ENCODE assay signal across 1 cellular context in genomic region chr2:137942785-137943034, GRCh38.
TF ChIP-seq lines count a peak whose summit lies in the region.

No MANE protein-coding gene starts in this region.

TF ChIP-seq in HepG2, 621 proteins besides CTCF, POLR2A, EP300 and RAD21 (continued from another document and continues in another):
- TF ChIP-seq, protein P1, sequence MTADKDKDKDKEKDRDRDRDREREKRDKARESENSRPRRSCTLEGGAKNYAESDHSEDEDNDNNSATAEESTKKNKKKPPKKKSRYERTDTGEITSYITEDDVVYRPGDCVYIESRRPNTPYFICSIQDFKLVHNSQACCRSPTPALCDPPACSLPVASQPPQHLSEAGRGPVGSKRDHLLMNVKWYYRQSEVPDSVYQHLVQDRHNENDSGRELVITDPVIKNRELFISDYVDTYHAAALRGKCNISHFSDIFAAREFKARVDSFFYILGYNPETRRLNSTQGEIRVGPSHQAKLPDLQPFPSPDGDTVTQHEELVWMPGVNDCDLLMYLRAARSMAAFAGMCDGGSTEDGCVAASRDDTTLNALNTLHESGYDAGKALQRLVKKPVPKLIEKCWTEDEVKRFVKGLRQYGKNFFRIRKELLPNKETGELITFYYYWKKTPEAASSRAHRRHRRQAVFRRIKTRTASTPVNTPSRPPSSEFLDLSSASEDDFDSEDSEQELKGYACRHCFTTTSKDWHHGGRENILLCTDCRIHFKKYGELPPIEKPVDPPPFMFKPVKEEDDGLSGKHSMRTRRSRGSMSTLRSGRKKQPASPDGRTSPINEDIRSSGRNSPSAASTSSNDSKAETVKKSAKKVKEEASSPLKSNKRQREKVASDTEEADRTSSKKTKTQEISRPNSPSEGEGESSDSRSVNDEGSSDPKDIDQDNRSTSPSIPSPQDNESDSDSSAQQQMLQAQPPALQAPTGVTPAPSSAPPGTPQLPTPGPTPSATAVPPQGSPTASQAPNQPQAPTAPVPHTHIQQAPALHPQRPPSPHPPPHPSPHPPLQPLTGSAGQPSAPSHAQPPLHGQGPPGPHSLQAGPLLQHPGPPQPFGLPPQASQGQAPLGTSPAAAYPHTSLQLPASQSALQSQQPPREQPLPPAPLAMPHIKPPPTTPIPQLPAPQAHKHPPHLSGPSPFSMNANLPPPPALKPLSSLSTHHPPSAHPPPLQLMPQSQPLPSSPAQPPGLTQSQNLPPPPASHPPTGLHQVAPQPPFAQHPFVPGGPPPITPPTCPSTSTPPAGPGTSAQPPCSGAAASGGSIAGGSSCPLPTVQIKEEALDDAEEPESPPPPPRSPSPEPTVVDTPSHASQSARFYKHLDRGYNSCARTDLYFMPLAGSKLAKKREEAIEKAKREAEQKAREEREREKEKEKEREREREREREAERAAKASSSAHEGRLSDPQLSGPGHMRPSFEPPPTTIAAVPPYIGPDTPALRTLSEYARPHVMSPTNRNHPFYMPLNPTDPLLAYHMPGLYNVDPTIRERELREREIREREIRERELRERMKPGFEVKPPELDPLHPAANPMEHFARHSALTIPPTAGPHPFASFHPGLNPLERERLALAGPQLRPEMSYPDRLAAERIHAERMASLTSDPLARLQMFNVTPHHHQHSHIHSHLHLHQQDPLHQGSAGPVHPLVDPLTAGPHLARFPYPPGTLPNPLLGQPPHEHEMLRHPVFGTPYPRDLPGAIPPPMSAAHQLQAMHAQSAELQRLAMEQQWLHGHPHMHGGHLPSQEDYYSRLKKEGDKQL (CRISPR knock-in tag; IDR thresholded peaks at IDR 0.05; ENCODE audit: low read depth), result 0 out of 2 replicates have a peak, but pooled peaks have one; percentile 7
- TF ChIP-seq LCORL (IDR thresholded peaks at IDR 0.05) (no peak), LCORL (CRISPR knock-in tag; IDR thresholded peaks at IDR 0.05) (no peak), EED (CRISPR knock-in tag; IDR thresholded peaks at IDR 0.05) (no peak), NCOA5 (CRISPR knock-in tag; IDR thresholded peaks at IDR 0.05) (no peak), ZNF713 (CRISPR knock-in tag; IDR thresholded peaks at IDR 0.05) (no peak), NFIC (IDR thresholded peaks at IDR 0.05; ENCODE audit: low read length) (no peak), MYNN (CRISPR knock-in tag; IDR thresholded peaks at IDR 0.05; ENCODE audit: low read depth) (no peak), KLF11 (CRISPR knock-in tag; IDR thresholded peaks at IDR 0.05) (no peak), ONECUT2 (CRISPR knock-in tag; IDR thresholded peaks at IDR 0.05) (no peak), FOXA1 (IDR thresholded peaks at IDR 0.05) (no peak), FOXA1 (CRISPR knock-in tag; IDR thresholded peaks at IDR 0.05) (no peak), ZNF512B (CRISPR knock-in tag; IDR thresholded peaks at IDR 0.05; ENCODE audit: borderline replicate concordance) (no peak), U2AF1 (optimal IDR thresholded peaks at IDR 0.05; ENCODE audit: low read depth, low read length) (no peak), NFYC (CRISPR knock-in tag; IDR thresholded peaks at IDR 0.05) (no peak), GATA4 (IDR thresholded peaks at IDR 0.05; ENCODE audit: borderline replicate concordance, low read depth) (no peak), HOXD1 (CRISPR knock-in tag; IDR thresholded peaks at IDR 0.05) (no peak), ZNF335 (CRISPR knock-in tag; IDR thresholded peaks at IDR 0.05) (no peak), ZMYM2 (CRISPR knock-in tag; IDR thresholded peaks at IDR 0.05) (no peak), FOXK2 (IDR thresholded peaks at IDR 0.05) (no peak), MLXIP (CRISPR knock-in tag; IDR thresholded peaks at IDR 0.05; ENCODE audit: borderline replicate concordance) (no peak), AHR (CRISPR knock-in tag; IDR thresholded peaks at IDR 0.05) (no peak), SP1 (IDR thresholded peaks at IDR 0.05) (no peak), SP1 (CRISPR knock-in tag; IDR thresholded peaks at IDR 0.05) (no peak), ZBTB26 (CRISPR knock-in tag; IDR thresholded peaks at IDR 0.05; ENCODE audit: borderline replicate concordance) (no peak), KAT2B (IDR thresholded peaks at IDR 0.05; ENCODE audit: borderline replicate concordance, low read depth, low read length) (no peak), PITX1 (CRISPR knock-in tag; IDR thresholded peaks at IDR 0.05) (peak; percentile 28; the same call in 1 of the 2 replicates), ZBTB34 (CRISPR knock-in tag; IDR thresholded peaks at IDR 0.05) (no peak), HMGXB4 (CRISPR knock-in tag; IDR thresholded peaks at IDR 0.05; ENCODE audit: borderline replicate concordance in 1 of 2, low read depth in 1 of 2) (no peak), ZBTB8A (CRISPR knock-in tag; IDR thresholded peaks at IDR 0.05; ENCODE audit: borderline replicate concordance, low read depth) (no peak), ZNF432 (CRISPR knock-in tag; IDR thresholded peaks at IDR 0.05; ENCODE audit: borderline replicate concordance) (no peak), DNMT1 (CRISPR knock-in tag; IDR thresholded peaks at IDR 0.05) (no peak), ZNF160 (CRISPR knock-in tag; IDR thresholded peaks at IDR 0.05) (no peak), ZNF10 (CRISPR knock-in tag; IDR thresholded peaks at IDR 0.05; ENCODE audit: borderline replicate concordance, low read depth) (no peak), TCF7 (IDR thresholded peaks at IDR 0.05; ENCODE audit: low read depth) (peak; percentile 62; the same call in 1 of the 2 replicates), ZNF644 (CRISPR knock-in tag; IDR thresholded peaks at IDR 0.05; ENCODE audit: low read depth) (no peak), ZNF33B (CRISPR knock-in tag; IDR thresholded peaks at IDR 0.05) (no peak), ZNF562 (CRISPR knock-in tag; IDR thresholded peaks at IDR 0.05; ENCODE audit: borderline replicate concordance) (no peak), ZNF17 (CRISPR knock-in tag; IDR thresholded peaks at IDR 0.05) (no peak), CBFB (CRISPR knock-in tag; IDR thresholded peaks at IDR 0.05) (no peak)
- TF ChIP-seq, protein P2, sequence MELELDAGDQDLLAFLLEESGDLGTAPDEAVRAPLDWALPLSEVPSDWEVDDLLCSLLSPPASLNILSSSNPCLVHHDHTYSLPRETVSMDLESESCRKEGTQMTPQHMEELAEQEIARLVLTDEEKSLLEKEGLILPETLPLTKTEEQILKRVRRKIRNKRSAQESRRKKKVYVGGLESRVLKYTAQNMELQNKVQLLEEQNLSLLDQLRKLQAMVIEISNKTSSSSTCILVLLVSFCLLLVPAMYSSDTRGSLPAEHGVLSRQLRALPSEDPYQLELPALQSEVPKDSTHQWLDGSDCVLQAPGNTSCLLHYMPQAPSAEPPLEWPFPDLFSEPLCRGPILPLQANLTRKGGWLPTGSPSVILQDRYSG (CRISPR knock-in tag; IDR thresholded peaks at IDR 0.05), result no peak; the same call in 1 of the 2 replicates
- TF ChIP-seq, protein P3, sequence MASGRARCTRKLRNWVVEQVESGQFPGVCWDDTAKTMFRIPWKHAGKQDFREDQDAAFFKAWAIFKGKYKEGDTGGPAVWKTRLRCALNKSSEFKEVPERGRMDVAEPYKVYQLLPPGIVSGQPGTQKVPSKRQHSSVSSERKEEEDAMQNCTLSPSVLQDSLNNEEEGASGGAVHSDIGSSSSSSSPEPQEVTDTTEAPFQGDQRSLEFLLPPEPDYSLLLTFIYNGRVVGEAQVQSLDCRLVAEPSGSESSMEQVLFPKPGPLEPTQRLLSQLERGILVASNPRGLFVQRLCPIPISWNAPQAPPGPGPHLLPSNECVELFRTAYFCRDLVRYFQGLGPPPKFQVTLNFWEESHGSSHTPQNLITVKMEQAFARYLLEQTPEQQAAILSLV (CRISPR knock-in tag; IDR thresholded peaks at IDR 0.05; ENCODE audit: borderline replicate concordance), result no peak
- TF ChIP-seq, protein P4, sequence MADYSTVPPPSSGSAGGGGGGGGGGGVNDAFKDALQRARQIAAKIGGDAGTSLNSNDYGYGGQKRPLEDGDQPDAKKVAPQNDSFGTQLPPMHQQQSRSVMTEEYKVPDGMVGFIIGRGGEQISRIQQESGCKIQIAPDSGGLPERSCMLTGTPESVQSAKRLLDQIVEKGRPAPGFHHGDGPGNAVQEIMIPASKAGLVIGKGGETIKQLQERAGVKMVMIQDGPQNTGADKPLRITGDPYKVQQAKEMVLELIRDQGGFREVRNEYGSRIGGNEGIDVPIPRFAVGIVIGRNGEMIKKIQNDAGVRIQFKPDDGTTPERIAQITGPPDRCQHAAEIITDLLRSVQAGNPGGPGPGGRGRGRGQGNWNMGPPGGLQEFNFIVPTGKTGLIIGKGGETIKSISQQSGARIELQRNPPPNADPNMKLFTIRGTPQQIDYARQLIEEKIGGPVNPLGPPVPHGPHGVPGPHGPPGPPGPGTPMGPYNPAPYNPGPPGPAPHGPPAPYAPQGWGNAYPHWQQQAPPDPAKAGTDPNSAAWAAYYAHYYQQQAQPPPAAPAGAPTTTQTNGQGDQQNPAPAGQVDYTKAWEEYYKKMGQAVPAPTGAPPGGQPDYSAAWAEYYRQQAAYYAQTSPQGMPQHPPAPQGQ (CRISPR knock-in tag; IDR thresholded peaks at IDR 0.05; ENCODE audit: borderline replicate concordance), result no peak
